19 cellular contexts compared by ENCODE assay signal in the genomic region with DNA sequence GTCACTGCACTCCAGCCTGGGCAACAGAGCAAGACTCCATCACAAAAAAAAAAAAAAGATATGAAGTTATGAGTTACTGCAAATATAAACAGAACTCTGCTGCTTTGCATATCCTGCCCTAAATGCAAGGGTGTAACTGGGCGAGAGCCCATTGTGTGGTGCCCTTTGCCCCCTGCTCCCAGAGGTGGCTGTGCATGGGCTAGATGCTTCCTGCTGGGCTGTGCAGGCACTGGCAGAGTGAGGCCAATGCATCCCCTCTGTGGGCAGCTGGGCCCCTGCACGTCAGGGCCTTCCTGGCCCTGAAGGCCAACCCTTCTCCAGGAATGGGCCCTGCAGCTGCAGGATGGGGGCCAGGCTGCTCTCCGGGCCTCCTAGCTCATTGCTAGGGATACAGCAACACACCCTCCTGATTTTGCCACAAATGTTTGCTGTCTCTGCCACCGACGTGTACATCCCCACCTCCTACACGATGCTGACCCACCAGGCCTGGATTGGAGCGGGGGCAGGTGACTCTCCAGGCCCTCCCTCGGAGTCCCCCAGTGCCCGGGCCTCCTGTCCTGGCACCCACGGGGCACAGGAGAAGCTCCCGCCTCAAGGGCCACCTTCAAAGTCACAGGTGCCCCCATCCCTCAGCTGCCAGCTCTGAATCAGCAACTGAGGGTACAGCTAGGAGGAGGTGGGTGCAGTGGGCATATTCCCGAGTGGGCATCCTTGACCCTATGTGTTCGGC. TPM values are rescaled to one million over a fixed set of nuclear protein-coding genes. Genes with fewer than 3 reads are reported as not detected.
DNase-seq lines count a peak whose midpoint lies in the region; ATAC-seq, FAIRE-seq and TF ChIP-seq lines count a peak whose summit lies in the region.
"Had no signal": no experiment of that assay in that cellular context is flagged by ENCODE, and none has a peak within 500 bp of the region (broad histone marks: within the 10 kb centered on the region; RNA-seq: fewer than 3 reads in every experiment).

No MANE protein-coding gene starts in this region.

- no peak overlapping the region for H3K27ac ChIP-seq in HEK293 (ENCODE audit: extremely low read depth, low read depth, low read length)
- H3K27ac ChIP-seq in H1 (ENCODE audit: low read depth, low read length), result no peak overlapping the region
- no peak overlapping the region for H3K27ac ChIP-seq in neural progenitor cell
- H3K27ac ChIP-seq: KMS-11 had no signal

- H3K36me3 Mint-ChIP-seq in neural progenitor cell, result no peaks in the 10 kb centered on the region

- CTCF ChIA-PET in HEK293 (lab: Yijun Ruan, JAX) (interaction anchor here (0.7 to 3.0 kb wide), 5 partner anchors 9 to 170 kb away, joined by 3 to 15 read pairs (median 4); no protein-coding TSS in a partner anchor), H1 (lab: Charles Lee; ENCODE audit: partially characterized antibody) (interaction anchor here (0.6 to 10.1 kb wide), 14 partner anchors 11 to 221 kb away, joined by 3 to 69 read pairs (median 4); no protein-coding TSS in a partner anchor)

- POLR2A ChIA-PET in HEK293 (lab: Yijun Ruan, JAX) (interaction anchor here (0.8 kb wide), 1 partner anchor 10 kb away, joined by 3 read pairs; no protein-coding TSS in a partner anchor), H1 (lab: Charles Lee; ENCODE audit: partially characterized antibody) (interaction anchor here (1.7 to 2.0 kb wide), 2 partner anchors 20 to 46 kb away, joined by 3 to 9 read pairs; no protein-coding TSS in a partner anchor)

- no peak for TF ChIP-seq EP300 in H1 (IDR thresholded peaks at IDR 0.05; ENCODE audit: borderline replicate concordance in 1 of 2, low read depth in 2 of 2, low read length in 2 of 2)

- no peak overlapping the region for H4K91ac ChIP-seq in H1 (replicated peaks; ENCODE audit: insufficient read length, low read length)

- ATAC-seq in HG03045 (IDR thresholded peaks at IDR 0.05; ENCODE audit: unreplicated experiment) (no peak), GM21825 (IDR thresholded peaks at IDR 0.05; ENCODE audit: unreplicated experiment) (no peak)
- ATAC-seq: GM23338, PC-3 had no signal

- no peak overlapping the region for H3K4ac ChIP-seq in H1 (replicated peaks; ENCODE audit: insufficient read length, low read depth, low read length)

- peaks cover 54% of the 10 kb centered on the region for H3K4me1 Mint-ChIP-seq in neural progenitor cell

- H3F3A ChIP-seq in neural progenitor cell (ENCODE audit: low read depth), result peaks cover 8% of the 10 kb centered on the region

- no peak for TF ChIP-seq RAD21 in H1 (IDR thresholded peaks at IDR 0.05 in 1 of 2, conservative IDR thresholded peaks at IDR 0.05 in 1 of 2; ENCODE audit: low read depth in 2 of 2, low read length in 2 of 2)

- FAIRE-seq in H1 (lab: Jason Lieb, UNC), result no peak
- FAIRE-seq: GM12891 had no signal

- H3K4me3 ChIP-seq in HEK293 (ENCODE audit: low read depth, low read length) (no peak overlapping the region), H1 (ENCODE audit: extremely low read depth in 1 of 4, insufficient read depth in 2 of 4, low read depth in 3 of 4, low read length in 4 of 4) (no peak overlapping the region), neural progenitor cell (no peak overlapping the region)
- H3K4me3 ChIP-seq: GM23338, MG63 had no signal

- H3K4me2 ChIP-seq in H1 (ENCODE audit: insufficient read depth in 1 of 2, low read depth in 2 of 2, low read length in 2 of 2) (no peak overlapping the region), neural progenitor cell (no peak overlapping the region)
- H3K4me2 ChIP-seq: GM23338, KMS-11 had no signal

- no peaks in the 10 kb centered on the region for H3K23me2 ChIP-seq in H1 (ENCODE audit: low read depth, low read length)

- H2BK12ac ChIP-seq in H1 (ENCODE audit: low read depth, low read length), result no peak overlapping the region

- H3K4me1 ChIP-seq in HEK293 (ENCODE audit: control insufficient read depth, insufficient read depth, low read length) (no peaks in the 10 kb centered on the region), H1 (replicated peaks in 1 of 4; ENCODE audit: control insufficient read depth in 3 of 4, insufficient read depth in 4 of 4, low read length in 3 of 4) (peaks cover 5 to 12% (median 12%) of the 10 kb centered on the region in 4 experiments), neural progenitor cell (peaks cover 19% of the 10 kb centered on the region)

- no peaks in the 10 kb centered on the region for H3K9me3 Mint-ChIP-seq in neural progenitor cell
- H3K9me3 Mint-ChIP-seq: CD4-positive, alpha-beta T cell; GM23338; HFFc6 had no signal

- no peak overlapping the region for H3K14ac ChIP-seq in H1 (ENCODE audit: insufficient read length)

- H3K18ac ChIP-seq in H1 (ENCODE audit: extremely low read depth, low read length), result no peak overlapping the region

- 0 out of 2 replicates have a peak overlapping the region, but pooled peaks have one; percentile 61 for H2BK15ac ChIP-seq in H1 (ENCODE audit: low read length)

- H2BK20ac ChIP-seq in H1 (ENCODE audit: low read length), result peak overlapping the region; percentile 7; the same call in 1 of the 2 replicates

- H3K9me3 ChIP-seq in HEK293 (ENCODE audit: control insufficient read depth, insufficient read depth, low read depth, low read length), result no peaks in the 10 kb centered on the region
- H3K9me3 ChIP-seq in H1 (ENCODE audit: insufficient read depth in 2 of 2, low read depth in 1 of 2, low read length in 1 of 2), result no peaks in the 10 kb centered on the region
- H3K9me3 ChIP-seq in neural progenitor cell (ENCODE audit: low read depth), result no peaks in the 10 kb centered on the region
- H3K9me3 ChIP-seq: MG63 had no signal

- no peaks in the 10 kb centered on the region for H3K79me1 ChIP-seq in H1 (ENCODE audit: low read depth, low read length)

- H4K5ac ChIP-seq in H1 (ENCODE audit: insufficient read length, low read depth, low read length), result no peak overlapping the region

- H3K27ac Mint-ChIP-seq in neural progenitor cell, result peak overlapping the region; percentile 16
- H3K27ac Mint-ChIP-seq: CD4-positive, alpha-beta T cell; HFFc6 had no signal

- H2BK120ac ChIP-seq in H1 (replicated peaks; ENCODE audit: low read depth, low read length), result no peak overlapping the region

- no peak overlapping the region for H2BK5ac ChIP-seq in H1 (ENCODE audit: low read depth, low read length)

- no peak overlapping the region for H3K23ac ChIP-seq in H1 (ENCODE audit: insufficient read length)

- H3K27me3 ChIP-seq in H1 (replicated peaks in 1 of 4; ENCODE audit: control insufficient read depth in 3 of 4, extremely low read depth in 1 of 4, insufficient read depth in 3 of 4, low read length in 3 of 4), result no peaks in the 10 kb centered on the region; a peak in 1 of 7 replicates
- H3K27me3 ChIP-seq in neural progenitor cell, result no peaks in the 10 kb centered on the region
- H3K27me3 ChIP-seq: MG63 had no signal

- H4K8ac ChIP-seq in H1 (ENCODE audit: extremely low read depth, insufficient read depth, low read length), result peak overlapping the region; percentile 31

- H3K79me2 ChIP-seq in H1 (ENCODE audit: control insufficient read depth in 1 of 2, insufficient read depth in 2 of 2, low read length in 2 of 2) (no peaks in the 10 kb centered on the region), neural progenitor cell (ENCODE audit: low read depth) (no peaks in the 10 kb centered on the region)

- WGBS in H1 (ENCODE audit: extremely low coverage in 1 of 2, insufficient coverage in 1 of 2, insufficient read length in 1 of 2, insufficient replicate concordance in 2 of 2, low coverage in 1 of 2, low lambda C conversion rate in 2 of 2, missing lambda C conversion rate in 1 of 2), 2 experiments, result 94% methylated on average over 13 of the region's 13 CpGs; no CpG with 5 or more reads in 1 of the 2 experiments

- peaks cover 9% of the 10 kb centered on the region for H3K27me3 Mint-ChIP-seq in neural progenitor cell (ENCODE audit: insufficient read depth, low read depth)
- H3K27me3 Mint-ChIP-seq: CD4-positive, alpha-beta T cell had no signal

- H3K9ac ChIP-seq in H1 (replicated peaks in 1 of 4; ENCODE audit: extremely low read depth in 1 of 4, low read depth in 3 of 4, low read length in 3 of 4), result no peak overlapping the region
- H3K9ac ChIP-seq in neural progenitor cell, result no peak overlapping the region
- H3K9ac ChIP-seq: KMS-11 had no signal

- H3K4me3 Mint-ChIP-seq in neural progenitor cell, result no peak overlapping the region
- H3K4me3 Mint-ChIP-seq: CD4-positive, alpha-beta T cell; GM23338; HFFc6 had no signal

- DNase-seq in H1 (ENCODE audit: low read depth in 1 of 2, low spot score in 2 of 2), result no peak
- no peak for DNase-seq in neural progenitor cell (ENCODE audit: low spot score)
- no peak for DNase-seq in NCI-H1436 (lab: John Stamatoyannopoulos, UW)
- DNase-seq: Calu3; CD4-positive, alpha-beta T cell; HFFc6; MG63; NCI-H1092 treated with DMSO at 0.1 percent for 48 hours; NCI-H1694 treated with DMSO at 0.1 percent for 48 hours; NCI-H446 treated with DMSO at 0.1 percent for 48 hours; NCI-H748 treated with DMSO at 0.1 percent for 48 hours; PC-3; SHP77 treated with DMSO at 0.1 percent for 48 hours had no signal

- H2AK5ac ChIP-seq in H1 (ENCODE audit: low read depth, low read length), result no peak overlapping the region

- H2AFZ ChIP-seq in H1 (ENCODE audit: low read length) (no peak overlapping the region), neural progenitor cell (replicated peaks) (no peak overlapping the region)
- H2AFZ ChIP-seq: GM23338 had no signal

- H4K20me1 ChIP-seq in H1 (replicated peaks in 1 of 2; ENCODE audit: control insufficient read depth in 1 of 2, insufficient read depth in 2 of 2, low read length in 2 of 2), result no peaks in the 10 kb centered on the region
- no peaks in the 10 kb centered on the region for H4K20me1 ChIP-seq in neural progenitor cell (ENCODE audit: low read depth)

- no peak overlapping the region for H3K56ac ChIP-seq in H1 (replicated peaks; ENCODE audit: insufficient read length, low read depth, low read length)

- TF ChIP-seq POLR2A in H1 (IDR thresholded peaks at IDR 0.05; ENCODE audit: control extremely low read depth in 1 of 2, low read depth in 2 of 2, low read length in 2 of 2), result no peak

- peaks cover 0 to 11% of the 10 kb centered on the region in 2 experiments; a peak in 1 of 3 replicates for H3K36me3 ChIP-seq in HEK293 (ENCODE audit: control insufficient read depth in 2 of 2, insufficient read depth in 1 of 2, low read length in 2 of 2)
- H3K36me3 ChIP-seq in H1 (ENCODE audit: control insufficient read depth in 2 of 4, insufficient read depth in 4 of 4, low read length in 3 of 4), result no peaks in the 10 kb centered on the region
- H3K36me3 ChIP-seq in neural progenitor cell, result no peaks in the 10 kb centered on the region
- H3K36me3 ChIP-seq: MG63 had no signal

- TF ChIP-seq CTCF in HEK293 (tag by site-specific recombination; IDR thresholded peaks at IDR 0.05) (no peak), H1 (IDR thresholded peaks at IDR 0.05; ENCODE audit: control extremely low read depth in 1 of 3, insufficient read depth in 1 of 3, low read depth in 1 of 3, low read length in 3 of 3) (no peak), neural progenitor cell (IDR thresholded peaks at IDR 0.05) (no peak)

RNA-seq across cellular contexts. Expression of a gene that starts 40.7 kb away (rescaled TPM):
- total RNA-seq in H1 (2021; fragmentation: NEBNext Ultra II Directional; extraction: Animal tissue kit (Norgen Biotek cat#: 25700)), result 15.2 and 16.6 TPM in 2 replicates
- polyA plus RNA-seq in H1 (2011; rRNA removed), result 33.7 and 45.0 TPM in 2 replicates
- 30.8 TPM for polyA plus RNA-seq in H1 (2011; cell fraction: cytosol; rRNA removed)
- polyA plus RNA-seq in H1 (2011; cell fraction: nucleus; rRNA removed), result 39.7 TPM
- 21.8 to 30.3 TPM (median 29.0 TPM) in 4 replicates for polyA plus RNA-seq in H1 (2012, experiment 1 of 2)
- polyA plus RNA-seq in H1 (2012, experiment 2 of 2), result 26.2 TPM
- polyA plus RNA-seq in H1 (2013, experiment 1 of 2), result 12.0 TPM
- 10.6 TPM for polyA plus RNA-seq in H1 (2013, experiment 2 of 2)
- polyA minus RNA-seq in H1 (2011; rRNA and poly(A)+ RNA removed), result 9.1 and 11.6 TPM in 2 replicates
- polyA minus RNA-seq in H1 (2011; cell fraction: cytosol; rRNA and poly(A)+ RNA removed), result 25.5 TPM
- 7.3 TPM for polyA minus RNA-seq in H1 (2011; cell fraction: nucleus; rRNA and poly(A)+ RNA removed)
- 1.1 and 1.3 TPM in 2 replicates for total RNA-seq in neural progenitor cell (ENCODE audit: low replicate concordance)

RNA-seq across cellular contexts. Expression of a gene that starts 40.7 kb away (rescaled TPM):
- 14.2 and 14.8 TPM in 2 replicates for total RNA-seq in H1 (2021; fragmentation: NEBNext Ultra II Directional; extraction: Animal tissue kit (Norgen Biotek cat#: 25700))
- 21.9 and 25.0 TPM in 2 replicates for polyA plus RNA-seq in H1 (2011; rRNA removed)
- 20.2 TPM for polyA plus RNA-seq in H1 (2011; cell fraction: cytosol; rRNA removed)
- polyA plus RNA-seq in H1 (2011; cell fraction: nucleus; rRNA removed), result 38.2 TPM
- 11.3 to 14.7 TPM (median 13.7 TPM) in 4 replicates for polyA plus RNA-seq in H1 (2012, experiment 1 of 2)
- 16.5 TPM for polyA plus RNA-seq in H1 (2012, experiment 2 of 2)
- 8.1 TPM for polyA plus RNA-seq in H1 (2013, experiment 1 of 2)
- polyA plus RNA-seq in H1 (2013, experiment 2 of 2), result 9.0 TPM
- polyA minus RNA-seq in H1 (2011; rRNA and poly(A)+ RNA removed), result 6.3 and 8.1 TPM in 2 replicates
- polyA minus RNA-seq in H1 (2011; cell fraction: cytosol; rRNA and poly(A)+ RNA removed), result 6.8 TPM
- polyA minus RNA-seq in H1 (2011; cell fraction: nucleus; rRNA and poly(A)+ RNA removed), result 13.8 TPM
- 0.19 and 3.1 TPM in 2 replicates for total RNA-seq in neural progenitor cell (ENCODE audit: low replicate concordance)

RNA-seq across cellular contexts. Expression of a gene that starts 46.2 kb away (rescaled TPM):
- 14.3 and 15.6 TPM in 2 replicates for total RNA-seq in H1 (2021; fragmentation: NEBNext Ultra II Directional; extraction: Animal tissue kit (Norgen Biotek cat#: 25700))
- 14.0 and 23.2 TPM in 2 replicates for polyA plus RNA-seq in H1 (2011; rRNA removed)
- polyA plus RNA-seq in H1 (2011; cell fraction: cytosol; rRNA removed), result 17.3 TPM
- polyA plus RNA-seq in H1 (2011; cell fraction: nucleus; rRNA removed), result 21.9 TPM
- 9.1 to 18.9 TPM (median 16.9 TPM) in 4 replicates for polyA plus RNA-seq in H1 (2012, experiment 1 of 2)
- 14.8 TPM for polyA plus RNA-seq in H1 (2012, experiment 2 of 2)
- polyA plus RNA-seq in H1 (2013, experiment 1 of 2), result 5.8 TPM
- 5.3 TPM for polyA plus RNA-seq in H1 (2013, experiment 2 of 2)
- polyA minus RNA-seq in H1 (2011; rRNA and poly(A)+ RNA removed), result 3.8 and 4.5 TPM in 2 replicates
- polyA minus RNA-seq in H1 (2011; cell fraction: cytosol; rRNA and poly(A)+ RNA removed), result 6.1 TPM
- 5.6 TPM for polyA minus RNA-seq in H1 (2011; cell fraction: nucleus; rRNA and poly(A)+ RNA removed)
- total RNA-seq in neural progenitor cell (ENCODE audit: low replicate concordance), result 3.0 and 11.6 TPM in 2 replicates

RNA-seq across cellular contexts. Expression of a gene that starts 46.2 kb away (rescaled TPM):
- 16.1 and 18.8 TPM in 2 replicates for total RNA-seq in H1 (2021; fragmentation: NEBNext Ultra II Directional; extraction: Animal tissue kit (Norgen Biotek cat#: 25700))
- 11.5 and 15.5 TPM in 2 replicates for polyA plus RNA-seq in H1 (2011; rRNA removed)
- 9.8 TPM for polyA plus RNA-seq in H1 (2011; cell fraction: cytosol; rRNA removed)
- polyA plus RNA-seq in H1 (2011; cell fraction: nucleus; rRNA removed), result 21.7 TPM
- polyA plus RNA-seq in H1 (2012, experiment 1 of 2), result 9.6 to 13.3 TPM (median 12.3 TPM) in 4 replicates
- 9.3 TPM for polyA plus RNA-seq in H1 (2012, experiment 2 of 2)
- 7.9 TPM for polyA plus RNA-seq in H1 (2013, experiment 1 of 2)
- 7.7 TPM for polyA plus RNA-seq in H1 (2013, experiment 2 of 2)
- 32.1 and 33.6 TPM in 2 replicates for polyA minus RNA-seq in H1 (2011; rRNA and poly(A)+ RNA removed)
- 10.3 TPM for polyA minus RNA-seq in H1 (2011; cell fraction: cytosol; rRNA and poly(A)+ RNA removed)
- polyA minus RNA-seq in H1 (2011; cell fraction: nucleus; rRNA and poly(A)+ RNA removed), result 21.5 TPM
- total RNA-seq in neural progenitor cell (ENCODE audit: low replicate concordance), result 7.3 and 16.3 TPM in 2 replicates
